9 cellular contexts compared by ENCODE assay signal in genomic region chr1:38766125-38766524, GRCh38.
"Had no signal": no experiment of that assay in that cellular context is flagged by ENCODE, and none has a peak within 500 bp of the region (broad histone marks: within the 10 kb centered on the region; RNA-seq: fewer than 3 reads in every experiment).

No MANE protein-coding gene starts in this region.

- ATAC-seq: GM23338, HCT116 had no signal

- H3K4me1 ChIP-seq: HAP-1 had no signal

- H3K27ac ChIP-seq: GM23248 had no signal

- H3K4me1 Mint-ChIP-seq: GM23338 had no signal

- H3K9ac ChIP-seq: GM23248 had no signal

- H3K27ac Mint-ChIP-seq: GM23338, H9, HFFc6 had no signal

- H3K4me2 ChIP-seq: GM23338 had no signal

- H2AFZ ChIP-seq: GM23248, GM23338 had no signal

- H3K36me3 ChIP-seq: HAP-1 had no signal

- H3K9me3 ChIP-seq: HAP-1 had no signal

- DNase-seq: GM23248, GOT3, H7, H9, HCEC 1CT, HFFc6 had no signal

- H3K4me3 ChIP-seq: GM23248, GM23338, HAP-1 had no signal

- H3K4me3 Mint-ChIP-seq: GM23338, H9, HFFc6 had no signal
